Comparison of ENCODE assay signal across 28 cellular contexts in the genomic region with DNA sequence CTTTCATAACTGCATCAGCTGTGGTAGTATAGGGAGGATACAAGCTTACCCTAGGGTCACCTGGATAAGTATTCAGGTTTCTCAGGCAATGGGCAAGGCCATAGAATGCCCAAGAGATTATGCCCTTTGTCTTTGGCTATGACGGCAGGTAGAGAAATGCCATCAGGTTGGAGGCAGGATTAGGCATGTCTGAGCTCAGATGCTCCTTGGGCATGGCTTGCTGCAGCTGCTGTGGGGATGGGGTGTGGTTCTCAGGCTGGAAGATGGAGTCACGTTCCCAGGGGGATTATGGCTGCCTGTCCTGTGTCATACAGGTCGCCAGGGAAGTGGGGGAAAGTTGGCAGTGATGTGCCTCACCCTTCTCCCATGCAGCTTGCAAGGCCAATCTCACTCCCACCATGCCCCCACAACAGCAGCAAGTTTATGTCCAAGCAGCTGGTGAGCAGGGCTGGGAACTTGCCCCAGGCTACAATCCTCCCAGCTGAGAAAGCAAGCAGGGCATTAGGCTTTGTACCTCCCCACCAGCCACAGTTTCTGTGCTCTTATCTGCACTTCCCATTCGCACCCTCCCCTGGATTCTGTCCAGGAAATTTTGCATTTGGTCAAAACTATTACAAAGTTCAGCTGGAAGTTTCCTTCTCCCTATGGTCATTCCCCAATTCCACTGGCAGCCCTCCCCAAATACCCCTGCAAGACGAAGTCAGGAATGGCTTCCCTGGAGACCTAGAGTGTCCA.
A peak's percentile ranks its signal among the peaks of the same experiment; 100 is the strongest.
DNase-seq lines count a peak whose midpoint lies in the region; ATAC-seq, FAIRE-seq and TF ChIP-seq lines count a peak whose summit lies in the region.
"Had no signal": no experiment of that assay in that cellular context is flagged by ENCODE, and none has a peak within 500 bp of the region (broad histone marks: within the 10 kb centered on the region; RNA-seq: fewer than 3 reads in every experiment).

No MANE protein-coding gene starts in this region.

- peak; percentile 3 for DNase-seq in HPDE6-E6E7 (ENCODE audit: extremely low spot score)
- DNase-seq in NCI-H69 (lab: John Stamatoyannopoulos, UW): peak; percentile 80
- DNase-seq in bronchial epithelial cell (ENCODE audit: low read depth): peak; percentile 3
- peak; percentile 36 for DNase-seq in posterior vena cava (ENCODE audit: low spot score)
- no peak for DNase-seq in A673 (ENCODE audit: low spot score)
- DNase-seq in GM19238 (ENCODE audit: insufficient read length, low spot score): no peak
- DNase-seq: CD8-positive, alpha-beta T cell; DMS 273 treated with DMSO at 0.1 percent for 48 hours; DMS79; EL; GF-D8; GM23248; H7; KG1; MM.1S; NCI-H1417 treated with DMSO at 0.1 percent for 48 hours; NCI-H1694 treated with DMSO at 0.1 percent for 48 hours; NCI-H2081; NCI-H446 treated with DMSO at 0.1 percent for 48 hours; Peyer's patch; SIG-M5; SK-N-SH; SW 1271; T-helper 17 cell had no signal

- POLR2A ChIA-PET in A673 (lab: Charles Lee; ENCODE audit: low non-redundant PET): no interaction called here

- H3K9me3 ChIP-seq in A673 (ENCODE audit: low read depth, low read length, poor library complexity, severe bottlenecking): no peaks in the 10 kb centered on the region
- H3K9me3 ChIP-seq: Peyer's patch, SK-N-SH had no signal

- CTCF ChIA-PET in A673 (lab: Charles Lee): no interaction called here

- TF ChIP-seq CTCF in bronchial epithelial cell (IDR thresholded peaks at IDR 0.05; ENCODE audit: insufficient read depth, low read length, severe bottlenecking) (no peak), A673 (conservative IDR thresholded peaks at IDR 0.05; ENCODE audit: low read depth, low read length) (no peak)

- no peaks in the 10 kb centered on the region for H3K36me3 ChIP-seq in bronchial epithelial cell (ENCODE audit: control insufficient read depth, insufficient read depth, low read length)
- H3K36me3 ChIP-seq in A673 (ENCODE audit: insufficient read depth, low read length, poor library complexity, severe bottlenecking): no peaks in the 10 kb centered on the region
- H3K36me3 ChIP-seq: Peyer's patch had no signal

- FAIRE-seq in bronchial epithelial cell (lab: Jason Lieb, UNC): no peak
- FAIRE-seq: A549, GM12892 had no signal

- no peak overlapping the region for H3K27ac ChIP-seq in A673 (ENCODE audit: low read depth, low read length, poor library complexity, severe bottlenecking)
- H3K27ac ChIP-seq: A549, C4-2B, GM23248, Peyer's patch had no signal

- H3K27me3 ChIP-seq in bronchial epithelial cell (ENCODE audit: control insufficient read depth, insufficient read depth, low read length) (no peaks in the 10 kb centered on the region), A673 (replicated peaks; ENCODE audit: insufficient read depth, low read depth, low read length, poor library complexity) (no peaks in the 10 kb centered on the region)
- H3K27me3 ChIP-seq: Peyer's patch had no signal

- no peaks in the 10 kb centered on the region for H3K4me1 ChIP-seq in A673 (ENCODE audit: insufficient read depth, low read length, poor library complexity, severe bottlenecking)
- H3K4me1 ChIP-seq: A549, Peyer's patch had no signal

- intact Hi-C loops in posterior vena cava (cut with DNase I) (no loop called here), A673 (cut with micrococcal nuclease; ENCODE audit: unreplicated experiment) (no loop called here)

- no TSS peak for BruUV-seq in A673 (replicated peaks; lab: Mats Ljungman, UMichigan)

- H3K4me3 ChIP-seq in bronchial epithelial cell (ENCODE audit: low read depth, low read length) (no peak overlapping the region), A673 (ENCODE audit: low read depth, low read length, poor library complexity, severe bottlenecking) (no peak overlapping the region)
- H3K4me3 ChIP-seq: A549, GM23248, Peyer's patch had no signal

- ATAC-seq in GM18873 (IDR thresholded peaks at IDR 0.05; ENCODE audit: low FRiP score, unreplicated experiment): no peak
- ATAC-seq: A549; CD8-positive, alpha-beta T cell; T-helper 17 cell had no signal

Comparison
In these comparisons a context has a peak if more than half of its experiments do, and no peak if none do; other contexts are left out.
1. DNase-seq: peak in HPDE6-E6E7 (single experiment), NCI-H69 (single experiment), bronchial epithelial cell (single experiment) and posterior vena cava (single experiment); none in A673 (single experiment) and GM19238 (single experiment).